In genomic region chr7:128410092-128410665, GRCh38 we compare ENCODE assay signal across 1 cellular context.
TF ChIP-seq lines count a peak whose summit lies in the region.

No MANE protein-coding gene starts in this region.

TF ChIP-seq in H1, 55 proteins besides CTCF, POLR2A, EP300 and RAD21:
- peak; percentile 95 for TF ChIP-seq KDM4A (IDR thresholded peaks at IDR 0.05; ENCODE audit: low read depth, low read length, severe bottlenecking)
- TF ChIP-seq TAF1 (IDR thresholded peaks at IDR 0.05; ENCODE audit: low read depth, low read length) = peak; percentile 36; the same call in 1 of the 2 replicates
- peak; percentile 55 for TF ChIP-seq ASH2L (IDR thresholded peaks at IDR 0.05; ENCODE audit: low read length)
- no peak for TF ChIP-seq FOSL1 (IDR thresholded peaks at IDR 0.05; ENCODE audit: insufficient read depth, low read depth, low read length)
TF ChIP-seq in H1: peak in this region for 3.
